ENCODE assay signal across 1 cellular context in the genomic region with DNA sequence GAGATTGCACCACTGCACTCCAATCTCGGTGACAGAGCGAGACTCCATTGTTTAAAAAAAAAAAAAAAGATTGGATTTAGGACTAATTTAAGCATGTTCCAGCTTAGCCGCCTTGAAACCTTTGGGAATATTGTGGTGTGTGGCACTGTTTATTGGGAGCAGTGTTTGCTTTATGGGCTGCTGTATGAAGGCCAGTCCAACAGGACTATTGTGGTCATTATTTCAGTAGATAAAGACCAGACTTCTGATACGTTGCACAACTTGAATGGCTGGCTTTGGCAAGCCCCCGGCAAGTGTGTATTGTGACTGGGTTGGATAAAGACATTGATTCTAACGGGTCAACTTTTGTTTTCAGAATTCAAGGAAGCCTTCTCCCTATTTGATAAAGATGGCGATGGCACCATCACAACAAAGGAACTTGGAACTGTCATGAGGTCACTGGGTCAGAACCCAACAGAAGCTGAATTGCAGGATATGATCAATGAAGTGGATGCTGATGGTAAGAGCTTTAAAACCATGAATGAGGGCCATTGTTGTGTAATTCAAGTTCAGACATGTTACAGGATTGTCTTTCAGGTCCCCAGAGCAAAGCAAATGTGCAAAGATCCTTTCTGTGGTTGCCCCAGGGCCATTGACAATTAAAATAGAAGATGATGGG.
TF ChIP-seq lines count a peak whose summit lies in the region.

No MANE protein-coding gene starts in this region.

TF ChIP-seq in GM23338, 12 proteins besides CTCF, POLR2A, EP300 and RAD21 (continued from another document):
- TF ChIP-seq, protein P1, sequence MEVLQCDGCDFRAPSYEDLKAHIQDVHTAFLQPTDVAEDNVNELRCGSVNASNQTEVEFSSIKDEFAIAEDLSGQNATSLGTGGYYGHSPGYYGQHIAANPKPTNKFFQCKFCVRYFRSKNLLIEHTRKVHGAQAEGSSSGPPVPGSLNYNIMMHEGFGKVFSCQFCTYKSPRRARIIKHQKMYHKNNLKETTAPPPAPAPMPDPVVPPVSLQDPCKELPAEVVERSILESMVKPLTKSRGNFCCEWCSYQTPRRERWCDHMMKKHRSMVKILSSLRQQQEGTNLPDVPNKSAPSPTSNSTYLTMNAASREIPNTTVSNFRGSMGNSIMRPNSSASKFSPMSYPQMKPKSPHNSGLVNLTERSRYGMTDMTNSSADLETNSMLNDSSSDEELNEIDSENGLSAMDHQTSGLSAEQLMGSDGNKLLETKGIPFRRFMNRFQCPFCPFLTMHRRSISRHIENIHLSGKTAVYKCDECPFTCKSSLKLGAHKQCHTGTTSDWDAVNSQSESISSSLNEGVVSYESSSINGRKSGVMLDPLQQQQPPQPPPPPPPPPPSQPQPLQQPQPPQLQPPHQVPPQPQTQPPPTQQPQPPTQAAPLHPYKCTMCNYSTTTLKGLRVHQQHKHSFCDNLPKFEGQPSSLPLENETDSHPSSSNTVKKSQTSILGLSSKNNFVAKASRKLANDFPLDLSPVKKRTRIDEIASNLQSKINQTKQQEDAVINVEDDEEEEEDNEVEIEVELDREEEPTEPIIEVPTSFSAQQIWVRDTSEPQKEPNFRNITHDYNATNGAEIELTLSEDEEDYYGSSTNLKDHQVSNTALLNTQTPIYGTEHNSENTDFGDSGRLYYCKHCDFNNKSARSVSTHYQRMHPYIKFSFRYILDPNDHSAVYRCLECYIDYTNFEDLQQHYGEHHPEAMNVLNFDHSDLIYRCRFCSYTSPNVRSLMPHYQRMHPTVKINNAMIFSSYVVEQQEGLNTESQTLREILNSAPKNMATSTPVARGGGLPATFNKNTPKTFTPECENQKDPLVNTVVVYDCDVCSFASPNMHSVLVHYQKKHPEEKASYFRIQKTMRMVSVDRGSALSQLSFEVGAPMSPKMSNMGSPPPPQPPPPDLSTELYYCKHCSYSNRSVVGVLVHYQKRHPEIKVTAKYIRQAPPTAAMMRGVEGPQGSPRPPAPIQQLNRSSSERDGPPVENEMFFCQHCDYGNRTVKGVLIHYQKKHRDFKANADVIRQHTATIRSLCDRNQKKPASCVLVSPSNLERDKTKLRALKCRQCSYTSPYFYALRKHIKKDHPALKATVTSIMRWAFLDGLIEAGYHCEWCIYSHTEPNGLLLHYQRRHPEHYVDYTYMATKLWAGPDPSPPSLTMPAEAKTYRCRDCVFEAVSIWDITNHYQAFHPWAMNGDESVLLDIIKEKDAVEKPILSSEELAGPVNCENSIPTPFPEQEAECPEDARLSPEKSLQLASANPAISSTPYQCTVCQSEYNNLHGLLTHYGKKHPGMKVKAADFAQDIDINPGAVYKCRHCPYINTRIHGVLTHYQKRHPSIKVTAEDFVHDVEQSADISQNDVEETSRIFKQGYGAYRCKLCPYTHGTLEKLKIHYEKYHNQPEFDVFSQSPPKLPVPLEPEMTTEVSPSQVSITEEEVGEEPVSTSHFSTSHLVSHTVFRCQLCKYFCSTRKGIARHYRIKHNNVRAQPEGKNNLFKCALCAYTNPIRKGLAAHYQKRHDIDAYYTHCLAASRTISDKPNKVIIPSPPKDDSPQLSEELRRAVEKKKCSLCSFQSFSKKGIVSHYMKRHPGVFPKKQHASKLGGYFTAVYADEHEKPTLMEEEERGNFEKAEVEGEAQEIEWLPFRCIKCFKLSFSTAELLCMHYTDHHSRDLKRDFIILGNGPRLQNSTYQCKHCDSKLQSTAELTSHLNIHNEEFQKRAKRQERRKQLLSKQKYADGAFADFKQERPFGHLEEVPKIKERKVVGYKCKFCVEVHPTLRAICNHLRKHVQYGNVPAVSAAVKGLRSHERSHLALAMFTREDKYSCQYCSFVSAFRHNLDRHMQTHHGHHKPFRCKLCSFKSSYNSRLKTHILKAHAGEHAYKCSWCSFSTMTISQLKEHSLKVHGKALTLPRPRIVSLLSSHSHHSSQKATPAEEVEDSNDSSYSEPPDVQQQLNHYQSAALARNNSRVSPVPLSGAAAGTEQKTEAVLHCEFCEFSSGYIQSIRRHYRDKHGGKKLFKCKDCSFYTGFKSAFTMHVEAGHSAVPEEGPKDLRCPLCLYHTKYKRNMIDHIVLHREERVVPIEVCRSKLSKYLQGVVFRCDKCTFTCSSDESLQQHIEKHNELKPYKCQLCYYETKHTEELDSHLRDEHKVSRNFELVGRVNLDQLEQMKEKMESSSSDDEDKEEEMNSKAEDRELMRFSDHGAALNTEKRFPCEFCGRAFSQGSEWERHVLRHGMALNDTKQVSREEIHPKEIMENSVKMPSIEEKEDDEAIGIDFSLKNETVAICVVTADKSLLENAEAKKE (CRISPR knock-in tag; IDR thresholded peaks at IDR 0.05): no peak
TF ChIP-seq in GM23338: peak in this region for 0.
